Comparison of ENCODE assay signal across 8 cellular contexts in the genomic region with DNA sequence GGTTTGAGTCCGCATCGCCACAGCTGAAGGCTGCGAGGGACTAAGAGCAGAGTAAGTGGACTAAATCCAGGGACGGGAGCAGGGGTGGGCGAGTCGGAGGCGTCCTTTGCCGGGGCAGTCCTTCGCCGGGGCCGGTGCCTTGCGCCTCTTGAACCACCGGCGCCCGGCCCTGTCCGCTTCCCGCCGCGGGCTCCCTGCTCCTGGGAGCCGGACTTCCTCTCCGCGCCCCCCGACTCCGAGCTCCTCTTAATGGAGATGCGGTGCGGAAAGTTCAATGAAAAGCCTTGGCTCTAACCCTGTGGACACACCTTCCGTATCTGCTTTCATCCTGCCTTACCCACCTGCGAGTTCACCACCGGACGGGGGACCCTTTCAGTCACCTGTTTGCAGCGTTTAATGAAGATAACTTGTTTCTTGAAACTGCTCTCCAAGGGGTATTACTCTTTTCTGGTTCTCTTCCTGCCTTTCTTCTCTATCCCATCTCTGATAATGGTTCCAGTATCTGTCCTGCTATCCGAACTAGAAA. TPM values are rescaled to one million over a fixed set of nuclear protein-coding genes. Genes with fewer than 3 reads are reported as not detected.
DNase-seq lines count a peak whose midpoint lies in the region; ATAC-seq and TF ChIP-seq lines count a peak whose summit lies in the region.

No MANE protein-coding gene starts in this region.

- H3K9me3 ChIP-seq in AG04450 (ENCODE audit: control insufficient read depth, insufficient read depth, low read length) (no peaks in the 10 kb centered on the region; the same call in 1 of the 2 replicates), SK-N-MC (ENCODE audit: low read depth, low read length) (no peaks in the 10 kb centered on the region), mucosa of stomach (ENCODE audit: control insufficient read depth, low read length) (no peaks in the 10 kb centered on the region)

- CTCF ChIA-PET in AG04450 (lab: Charles Lee): interaction anchor here (1.0 kb wide), 1 partner anchor 77 kb away, joined by 3 read pairs; no protein-coding TSS in a partner anchor

- no peaks in the 10 kb centered on the region for H3K27me3 ChIP-seq in AG04450 (ENCODE audit: control insufficient read depth, insufficient read depth, low read length)
- H3K27me3 ChIP-seq in mucosa of stomach (ENCODE audit: control insufficient read depth, insufficient read depth, low read length): no peaks in the 10 kb centered on the region

- peak overlapping the region; percentile 95 for H3K9ac ChIP-seq in SK-N-MC (ENCODE audit: insufficient read length)
- H3K9ac ChIP-seq in mucosa of stomach (ENCODE audit: low read length): peak overlapping the region; percentile 82

- H3K4me1 ChIP-seq in mucosa of stomach (ENCODE audit: control insufficient read depth, insufficient read depth, low read length): peaks cover 15% of the 10 kb centered on the region

- TF ChIP-seq CTCF in AG04450 (IDR thresholded peaks at IDR 0.05; ENCODE audit: low read depth, low read length): no peak

- POLR2A ChIA-PET in AG04450 (lab: Yijun Ruan, JAX): interaction anchor here (1.0 kb wide), 1 partner anchor 82 kb away, joined by 3 read pairs; no protein-coding TSS in a partner anchor

- H3K4me3 ChIP-seq in AG04450 (ENCODE audit: low read depth, low read length): peak overlapping the region; percentile 94
- peak overlapping the region; percentile 91 for H3K4me3 ChIP-seq in SK-N-MC
- H3K4me3 ChIP-seq in mucosa of stomach (ENCODE audit: low read length): peak overlapping the region; percentile 85

- H3K36me3 ChIP-seq in SK-N-MC (ENCODE audit: insufficient read depth, low read length) (peaks cover 2% of the 10 kb centered on the region), mucosa of stomach (ENCODE audit: control insufficient read depth, insufficient read depth, low read length) (no peaks in the 10 kb centered on the region)

- H3K27ac ChIP-seq in AG04450 (ENCODE audit: low read depth, low read length) (peak overlapping the region; percentile 92), SK-N-MC (peak overlapping the region; percentile 94)

- peak; percentile 17 for ATAC-seq in GM18909 (IDR thresholded peaks at IDR 0.05; ENCODE audit: poor library complexity, unreplicated experiment)
- ATAC-seq in HG03139 (IDR thresholded peaks at IDR 0.05; ENCODE audit: unreplicated experiment): peak; percentile 8

- no peak for DNase-seq in AG04450 (ENCODE audit: low read depth, low spot score)
- DNase-seq in SK-N-MC (ENCODE audit: low read depth, low spot score): no peak
- peak; percentile 35 for DNase-seq in effector CD8-positive, alpha-beta T cell (lab: John Stamatoyannopoulos, UW)
- no peak for DNase-seq in iPS-NIHi11 (ENCODE audit: low spot score)
- no peak for DNase-seq in posterior vena cava (ENCODE audit: low spot score)

- intact Hi-C loops in posterior vena cava (cut with DNase I): loop anchor here in 1 of 2 donors (5.0 kb wide), 1 partner anchor 74 kb away; the partner anchor contains the start of gene TM7SF3

RNA-seq across cellular contexts. Expression of gene FGFR1OP2, which starts 0.5 kb away (rescaled TPM):
- polyA plus RNA-seq in AG04450 (2011; rRNA removed): 34.3 and 46.2 TPM in 2 replicates
- polyA minus RNA-seq in AG04450 (2011; rRNA and poly(A)+ RNA removed): 15.9 and 27.8 TPM in 2 replicates
- total RNA-seq in posterior vena cava: 10 to 100 TPM; 46.1 to 48.6 TPM

RNA-seq across cellular contexts. Expression of gene INTS13, which starts 0.9 kb away (rescaled TPM):
- 21.3 and 38.3 TPM in 2 replicates for polyA plus RNA-seq in AG04450 (2011; rRNA removed)
- 18.6 and 34.8 TPM in 2 replicates for polyA minus RNA-seq in AG04450 (2011; rRNA and poly(A)+ RNA removed)
- total RNA-seq in posterior vena cava: 10 to 100 TPM; 15.1 to 23.0 TPM
